10 cellular contexts compared by ENCODE assay signal in genomic region chr3:188974856-188975611, GRCh38.
DNase-seq lines count a peak whose midpoint lies in the region; ATAC-seq and TF ChIP-seq lines count a peak whose summit lies in the region.
"Had no signal": no experiment of that assay in that cellular context is flagged by ENCODE, and none has a peak within 500 bp of the region (broad histone marks: within the 10 kb centered on the region; RNA-seq: fewer than 3 reads in every experiment).

No MANE protein-coding gene starts in this region.

- H3K27ac Mint-ChIP-seq in CD8-positive, alpha-beta memory T cell = peak overlapping the region; percentile 30 to 96 (median 90)
- H3K27ac Mint-ChIP-seq in activated naive CD8-positive, alpha-beta T cell treated with anti-CD3 and anti-CD28 coated beads, Interleukin-2, amount 50 U/mL, for 24 hours = peak overlapping the region; percentile 28
- H3K27ac Mint-ChIP-seq in nephron progenitor cell = no peak overlapping the region

- H3K9ac ChIP-seq in Loucy (ENCODE audit: low read depth, low read length, poor library complexity, severe bottlenecking) = peak overlapping the region; percentile 83

- peaks cover 0 to 1% (median 0%) of the 10 kb centered on the region in 5 donors for H3K9me3 Mint-ChIP-seq in CD8-positive, alpha-beta memory T cell
- H3K9me3 Mint-ChIP-seq in activated naive CD8-positive, alpha-beta T cell treated with anti-CD3 and anti-CD28 coated beads, Interleukin-2, amount 50 U/mL, for 24 hours = no peaks in the 10 kb centered on the region
- H3K9me3 Mint-ChIP-seq in nephron progenitor cell = peaks cover 26% of the 10 kb centered on the region

- peak overlapping the region; percentile 16; the same call in 1 of the 2 replicates for H2AFZ ChIP-seq in Loucy (ENCODE audit: low read length)

- no peaks in the 10 kb centered on the region for H3K79me2 ChIP-seq in Loucy (ENCODE audit: insufficient read depth, low read length)

- DNase-seq in CD8-positive, alpha-beta memory T cell = peak in 4 of 5 donors; percentile 1 to 77 (median 38)
- no peak for DNase-seq in activated naive CD8-positive, alpha-beta T cell treated with anti-CD3 and anti-CD28 coated beads, Interleukin-2, amount 50 U/mL, for 24 hours
- no peak for DNase-seq in sciatic nerve (ENCODE audit: low spot score)
- no peak for DNase-seq in caudate nucleus (lab: John Stamatoyannopoulos, UW)
- no peak for DNase-seq in NCI-H2107 (lab: John Stamatoyannopoulos, UW)
- DNase-seq in nephron progenitor cell = no peak
- no peak for DNase-seq in SK-N-DZ (ENCODE audit: low spot score)
- DNase-seq: activated naive CD4-positive, alpha-beta T cell had no signal

- H4K20me1 ChIP-seq in Loucy (ENCODE audit: insufficient read depth, low read length, poor library complexity, severe bottlenecking) = no peaks in the 10 kb centered on the region

- H3K4me3 ChIP-seq in CD8-positive, alpha-beta memory T cell (ENCODE audit: low read length) = no peak overlapping the region
- peak overlapping the region; percentile 64 for H3K4me3 ChIP-seq in Loucy (ENCODE audit: low read length, poor library complexity, severe bottlenecking)

- peaks cover 8% of the 10 kb centered on the region for H3K4me1 ChIP-seq in CD8-positive, alpha-beta memory T cell (ENCODE audit: insufficient read depth, low read length)
- H3K4me1 ChIP-seq in Loucy (ENCODE audit: insufficient read depth, low read length, poor library complexity, severe bottlenecking) = peaks cover 85% of the 10 kb centered on the region

- peaks cover 33% of the 10 kb centered on the region for H3F3A ChIP-seq in Loucy (ENCODE audit: low read depth)

- ATAC-seq in activated naive CD8-positive, alpha-beta T cell treated with anti-CD3 and anti-CD28 coated beads, Interleukin-2, amount 50 U/mL, for 24 hours = peak; percentile 80
- ATAC-seq in sciatic nerve = peak; percentile 37

- CTCF ChIA-PET in CD8-positive, alpha-beta memory T cell (lab: Charles Lee) = interaction anchor here (1.7 to 5.5 kb wide), 3 partner anchors 20 to 1234 kb away, joined by 3 to 24 read pairs (median 18); no protein-coding TSS in a partner anchor

- peak overlapping the region; percentile 1 to 86 (median 67) for H3K4me3 Mint-ChIP-seq in CD8-positive, alpha-beta memory T cell
- no peak overlapping the region for H3K4me3 Mint-ChIP-seq in activated naive CD8-positive, alpha-beta T cell treated with anti-CD3 and anti-CD28 coated beads, Interleukin-2, amount 50 U/mL, for 24 hours
- no peak overlapping the region for H3K4me3 Mint-ChIP-seq in nephron progenitor cell

- intact Hi-C loops in sciatic nerve (cut with DNase I) = no loop called here

- POLR2A ChIA-PET in CD8-positive, alpha-beta memory T cell (lab: Charles Lee) = no interaction called here

- H3K9me2 ChIP-seq in Loucy (replicated peaks; ENCODE audit: low read depth, low read length) = no peaks in the 10 kb centered on the region

- no peaks in the 10 kb centered on the region for H3K27me3 ChIP-seq in CD8-positive, alpha-beta memory T cell (ENCODE audit: insufficient read depth, low read length, poor library complexity, severe bottlenecking)
- no peaks in the 10 kb centered on the region for H3K27me3 ChIP-seq in Loucy (ENCODE audit: insufficient read depth, low read length, poor library complexity, severe bottlenecking)

- H3K36me3 Mint-ChIP-seq in CD8-positive, alpha-beta memory T cell = no peaks in the 10 kb centered on the region
- no peaks in the 10 kb centered on the region for H3K36me3 Mint-ChIP-seq in activated naive CD8-positive, alpha-beta T cell treated with anti-CD3 and anti-CD28 coated beads, Interleukin-2, amount 50 U/mL, for 24 hours (ENCODE audit: low read depth)
- no peaks in the 10 kb centered on the region for H3K36me3 Mint-ChIP-seq in nephron progenitor cell (ENCODE audit: low read depth)

- TF ChIP-seq CTCF in Loucy (conservative IDR thresholded peaks at IDR 0.05; ENCODE audit: low read length) = no peak
- no peak for TF ChIP-seq CTCF in nephron progenitor cell (IDR thresholded peaks at IDR 0.05)

- no peaks in the 10 kb centered on the region for H3K36me3 ChIP-seq in CD8-positive, alpha-beta memory T cell (ENCODE audit: insufficient read depth, low read length)
- no peaks in the 10 kb centered on the region for H3K36me3 ChIP-seq in Loucy (ENCODE audit: insufficient read depth, low read length)
- H3K36me3 ChIP-seq: neutrophil had no signal

- H3K4me2 ChIP-seq in Loucy (ENCODE audit: low read depth, low read length, poor library complexity, severe bottlenecking) = peak overlapping the region; percentile 78

- H3K4me1 Mint-ChIP-seq in CD8-positive, alpha-beta memory T cell = peaks cover 22 to 45% (median 43%) of the 10 kb centered on the region in 3 donors
- peaks cover 15% of the 10 kb centered on the region for H3K4me1 Mint-ChIP-seq in activated naive CD8-positive, alpha-beta T cell treated with anti-CD3 and anti-CD28 coated beads, Interleukin-2, amount 50 U/mL, for 24 hours
- H3K4me1 Mint-ChIP-seq in nephron progenitor cell = no peaks in the 10 kb centered on the region

- peak overlapping the region; percentile 51 for H3K27ac ChIP-seq in CD8-positive, alpha-beta memory T cell (ENCODE audit: low read depth, low read length)
- no peak overlapping the region for H3K27ac ChIP-seq in caudate nucleus (ENCODE audit: low read depth, low read length)
- H3K27ac ChIP-seq: neutrophil had no signal

- H3K27me3 Mint-ChIP-seq in CD8-positive, alpha-beta memory T cell = peaks cover 0 to 2% of the 10 kb centered on the region in 2 donors
- peaks cover 14% of the 10 kb centered on the region for H3K27me3 Mint-ChIP-seq in activated naive CD8-positive, alpha-beta T cell treated with anti-CD3 and anti-CD28 coated beads, Interleukin-2, amount 50 U/mL, for 24 hours
- H3K27me3 Mint-ChIP-seq in nephron progenitor cell (ENCODE audit: low read depth, poor library complexity) = no peaks in the 10 kb centered on the region

- no peaks in the 10 kb centered on the region for H3K9me3 ChIP-seq in CD8-positive, alpha-beta memory T cell (ENCODE audit: low read length)
- peaks cover 8% of the 10 kb centered on the region; the same call in 1 of the 2 replicates for H3K9me3 ChIP-seq in Loucy (ENCODE audit: insufficient read depth, low read depth, low read length)
- H3K9me3 ChIP-seq: neutrophil had no signal

Comparison
In these comparisons a context has a peak if more than half of its experiments do, and no peak if none do; other contexts are left out.
1. DNase-seq: peak in CD8-positive, alpha-beta memory T cell (4 of 5); none in activated naive CD8-positive, alpha-beta T cell treated with anti-CD3 and anti-CD28 coated beads, Interleukin-2, amount 50 U/mL, for 24 hours (single experiment), sciatic nerve (single experiment), caudate nucleus (0 of 61), NCI-H2107 (single experiment), nephron progenitor cell (single experiment) and SK-N-DZ (single experiment).
2. H3K4me3 Mint-ChIP-seq: peak in CD8-positive, alpha-beta memory T cell (7 of 7); none in activated naive CD8-positive, alpha-beta T cell treated with anti-CD3 and anti-CD28 coated beads, Interleukin-2, amount 50 U/mL, for 24 hours (single experiment) and nephron progenitor cell (single experiment).